ENCODE assay signal across 8 cellular contexts in the genomic region with DNA sequence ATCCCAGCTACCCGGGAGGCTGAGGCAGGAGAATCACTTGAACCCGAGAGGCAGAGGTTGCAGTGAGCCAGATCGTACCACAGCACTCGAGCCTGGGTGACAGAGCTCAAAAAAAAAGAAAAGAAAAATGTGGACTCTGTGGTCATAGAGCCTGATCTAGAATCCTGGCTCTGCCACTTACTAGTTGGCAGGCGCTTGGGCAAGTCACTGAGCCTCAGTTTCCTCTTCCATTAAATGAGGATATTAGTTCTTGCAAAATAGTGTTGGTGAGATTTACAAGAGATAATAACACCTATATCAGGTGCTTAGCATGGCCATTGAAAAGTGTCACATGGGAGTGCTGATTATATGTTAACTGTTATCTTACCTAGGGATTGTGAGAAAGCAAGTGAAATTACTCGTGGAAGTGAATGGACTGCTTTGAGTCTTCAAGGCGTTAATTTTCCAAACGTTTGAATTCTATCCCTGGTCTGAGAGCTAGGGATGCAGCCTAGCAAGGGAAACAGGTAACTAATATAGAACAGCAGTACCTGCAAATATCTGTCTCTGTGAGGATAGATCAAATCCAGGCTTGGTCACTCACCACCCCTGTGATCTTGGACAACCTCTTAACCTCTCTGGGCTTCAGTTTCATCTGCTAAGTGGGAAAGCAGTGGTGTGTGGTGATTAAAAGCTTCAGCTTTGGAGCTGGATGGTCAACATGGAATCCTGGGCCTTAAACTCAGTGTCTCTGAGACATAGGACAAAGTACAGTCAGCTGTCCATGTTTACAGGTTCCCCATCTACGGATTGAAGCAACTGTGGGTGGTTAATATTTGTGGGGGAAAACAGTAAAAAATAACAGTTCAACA. TPM values are rescaled to one million over a fixed set of nuclear protein-coding genes. Genes with fewer than 3 reads are reported as not detected.
A peak's percentile ranks its signal among the peaks of the same experiment; 100 is the strongest.
DNase-seq lines count a peak whose midpoint lies in the region; ATAC-seq, FAIRE-seq and TF ChIP-seq lines count a peak whose summit lies in the region.

No MANE protein-coding gene starts in this region.

- TF ChIP-seq EP300 in HepG2 (IDR thresholded peaks at IDR 0.05; ENCODE audit: low read depth in 2 of 2, low read length in 2 of 2) (peak in 1 of 2 experiments; percentile 50; a peak in 2 of 4 replicates), HepG2 (CRISPR knock-in tag; IDR thresholded peaks at IDR 0.05; ENCODE audit: borderline replicate concordance) (0 out of 2 replicates have a peak, but pooled peaks have one; percentile 13)

- H3K9me3 Mint-ChIP-seq in activated CD4-positive, alpha-beta T cell treated with anti-CD3 and anti-CD28 coated beads for 36 hours (ENCODE audit: low read depth): peaks cover 2% of the 10 kb centered on the region
- H3K9me3 Mint-ChIP-seq in activated T-helper 2 cell treated with anti-CD3 and anti-CD28 coated beads, Interferon-gamma antibody, Interleukin-2, Interleukin-4, amounts not matched to agents 10 μg/mL and 5 μg/mL and 100 μg/mL, durations not matched to agents 14 hours and 24 hours and 36 hours: peaks cover 4% of the 10 kb centered on the region

- peak; percentile 23 to 51; a peak in 1 of 4 replicates for TF ChIP-seq POLR2A in HepG2 (IDR thresholded peaks at IDR 0.05; ENCODE audit: insufficient read depth in 1 of 2, low read depth in 2 of 2, low read length in 2 of 2)

- H3K27ac Mint-ChIP-seq in activated CD4-positive, alpha-beta T cell treated with anti-CD3 and anti-CD28 coated beads for 36 hours: peak overlapping the region; percentile 95
- H3K27ac Mint-ChIP-seq in activated T-helper 2 cell treated with anti-CD3 and anti-CD28 coated beads, Interferon-gamma antibody, Interleukin-2, Interleukin-4, amounts not matched to agents 10 μg/mL and 5 μg/mL and 100 μg/mL, durations not matched to agents 14 hours and 24 hours and 36 hours: peak overlapping the region; percentile 98

- no TSS peak for BruUV-seq in HepG2 (replicated peaks; lab: Mats Ljungman, UMichigan)

- POLR2A ChIA-PET in activated CD4-positive, alpha-beta T cell treated with anti-CD3 and anti-CD28 coated beads for 36 hours (lab: Charles Lee): interaction anchor here (0.8 to 2.4 kb wide), 6 partner anchors 17 to 98 kb away, joined by 3 to 9 read pairs (median 5); a partner anchor contains a TSS
- POLR2A ChIA-PET in HepG2 (lab: Yijun Ruan, JAX): interaction anchor here (1.0 to 3.5 kb wide), 10 partner anchors 9 to 66 kb away, joined by 3 to 17 read pairs (median 8); a partner anchor contains a TSS

- H3K4me1 ChIP-seq in HepG2 (ENCODE audit: insufficient read depth, low read length): peaks cover 80% of the 10 kb centered on the region
- H3K4me1 ChIP-seq in thoracic aorta (ENCODE audit: control insufficient read depth in 1 of 2, low read depth in 2 of 2): peaks cover 0 to 20% of the 10 kb centered on the region in 2 donors

- no peaks in the 10 kb centered on the region for H4K20me1 ChIP-seq in HepG2 (ENCODE audit: insufficient read depth, low read length)

- intact Hi-C loops in activated CD4-positive, alpha-beta T cell treated with anti-CD3 and anti-CD28 coated beads for 36 hours (cut with DNase I, micrococcal nuclease): loop anchor here (2.0 to 5.0 kb wide), 5 partner anchors 15 to 138 kb away; no protein-coding TSS in a partner anchor
- intact Hi-C loops in activated T-helper 2 cell treated with anti-CD3 and anti-CD28 coated beads, Interferon-gamma antibody, Interleukin-2, Interleukin-4, amounts not matched to agents 10 μg/mL and 5 μg/mL and 100 μg/mL, durations not matched to agents 14 hours and 24 hours and 36 hours (cut with micrococcal nuclease): no loop called here
- intact Hi-C loops in HepG2 (cut with micrococcal nuclease; ENCODE audit: unreplicated experiment): loop anchor here (2.0 kb wide), 1 partner anchor 65 kb away; no protein-coding TSS in a partner anchor
- intact Hi-C loops in posterior vena cava (cut with DNase I): no loop called here

- no peak for TF ChIP-seq RAD21 in HepG2 (CRISPR knock-in tag; IDR thresholded peaks at IDR 0.05)

- H3K36me3 ChIP-seq in HepG2 (replicated peaks in 1 of 2; ENCODE audit: control insufficient read depth in 1 of 2, insufficient read depth in 2 of 2, low read length in 2 of 2) (no peaks in the 10 kb centered on the region), thoracic aorta (no peaks in the 10 kb centered on the region)

- H3K79me2 ChIP-seq in HepG2 (ENCODE audit: insufficient read depth, low read length): peaks cover 39% of the 10 kb centered on the region

- in situ Hi-C loops in HepG2 (cut with HindIII; ENCODE audit: extremely low pct_ligation_motif_present, low pct_unique_long_range_greater_than_20kb): loop anchor here (5.0 kb wide), 1 partner anchor 43 kb away; a partner anchor contains a TSS

- H3K4me2 ChIP-seq in HepG2 (ENCODE audit: low read depth, low read length): peak overlapping the region; percentile 80

- no peak for DNase-seq in activated CD4-positive, alpha-beta T cell treated with anti-CD3 and anti-CD28 coated beads for 36 hours
- DNase-seq in activated CD4-positive, alpha-beta T cell treated with anti-CD3 and anti-CD28 coated beads for 4 hours: no peak
- no peak for DNase-seq in activated T-helper 2 cell treated with anti-CD3 and anti-CD28 coated beads, Interferon-gamma antibody, Interleukin-2, Interleukin-4, amounts not matched to agents 10 μg/mL and 5 μg/mL and 100 μg/mL, durations not matched to agents 14 hours and 24 hours and 36 hours (ENCODE audit: low spot score)
- peak; percentile 70 for DNase-seq in HepG2 (ENCODE audit: low spot score)
- no peak for DNase-seq in thoracic aorta (ENCODE audit: low spot score)
- no peak for DNase-seq in globus pallidus (ENCODE audit: low spot score)
- DNase-seq in posterior vena cava (ENCODE audit: low spot score): no peak

- no peak overlapping the region for H2AFZ ChIP-seq in HepG2 (ENCODE audit: low read length)

- peaks cover 75% of the 10 kb centered on the region for H3K4me1 Mint-ChIP-seq in activated CD4-positive, alpha-beta T cell treated with anti-CD3 and anti-CD28 coated beads for 36 hours
- H3K4me1 Mint-ChIP-seq in activated T-helper 2 cell treated with anti-CD3 and anti-CD28 coated beads, Interferon-gamma antibody, Interleukin-2, Interleukin-4, amounts not matched to agents 10 μg/mL and 5 μg/mL and 100 μg/mL, durations not matched to agents 14 hours and 24 hours and 36 hours (ENCODE audit: low read depth): peaks cover 66% of the 10 kb centered on the region

- H3K27ac ChIP-seq in HepG2 (ENCODE audit: extremely low read length, insufficient read depth, low read length) (peak overlapping the region; percentile 79), thoracic aorta (no peak overlapping the region)

- H3K4me3 ChIP-seq in HepG2 (replicated peaks in 1 of 3; ENCODE audit: insufficient read depth in 1 of 3, low read depth in 2 of 3, low read length in 3 of 3) (peak overlapping the region; percentile 83 to 96 (median 94)), thoracic aorta (peak overlapping the region; percentile 99)

- peaks cover 30% of the 10 kb centered on the region for H3K36me3 Mint-ChIP-seq in activated CD4-positive, alpha-beta T cell treated with anti-CD3 and anti-CD28 coated beads for 36 hours (ENCODE audit: low read depth)
- peaks cover 56% of the 10 kb centered on the region for H3K36me3 Mint-ChIP-seq in activated T-helper 2 cell treated with anti-CD3 and anti-CD28 coated beads, Interferon-gamma antibody, Interleukin-2, Interleukin-4, amounts not matched to agents 10 μg/mL and 5 μg/mL and 100 μg/mL, durations not matched to agents 14 hours and 24 hours and 36 hours (ENCODE audit: low read depth)

- WGBS in HepG2 (ENCODE audit: low lambda C conversion rate): 17% methylated on average over 9 of the region's 9 CpGs

- H3K4me3 Mint-ChIP-seq in activated CD4-positive, alpha-beta T cell treated with anti-CD3 and anti-CD28 coated beads for 36 hours: peak overlapping the region; percentile 90
- H3K4me3 Mint-ChIP-seq in activated T-helper 2 cell treated with anti-CD3 and anti-CD28 coated beads, Interferon-gamma antibody, Interleukin-2, Interleukin-4, amounts not matched to agents 10 μg/mL and 5 μg/mL and 100 μg/mL, durations not matched to agents 14 hours and 24 hours and 36 hours (ENCODE audit: low read depth): peak overlapping the region; percentile 98

- no peak for ATAC-seq in activated CD4-positive, alpha-beta T cell treated with anti-CD3 and anti-CD28 coated beads for 36 hours
- ATAC-seq in HepG2 (no peak), thoracic aorta (ENCODE audit: insufficient number of reproducible peaks, low FRiP score, low read depth) (no peak), GM18498 (IDR thresholded peaks at IDR 0.05; ENCODE audit: unreplicated experiment) (no peak)

- peak overlapping the region; percentile 83 for H3K9ac ChIP-seq in HepG2 (ENCODE audit: insufficient read depth, low read depth, low read length)

- H3K9me3 ChIP-seq in HepG2 (ENCODE audit: low read length) (no peaks in the 10 kb centered on the region), thoracic aorta (no peaks in the 10 kb centered on the region)

- H3K27me3 Mint-ChIP-seq in activated CD4-positive, alpha-beta T cell treated with anti-CD3 and anti-CD28 coated beads for 36 hours: no peaks in the 10 kb centered on the region
- H3K27me3 Mint-ChIP-seq in activated T-helper 2 cell treated with anti-CD3 and anti-CD28 coated beads, Interferon-gamma antibody, Interleukin-2, Interleukin-4, amounts not matched to agents 10 μg/mL and 5 μg/mL and 100 μg/mL, durations not matched to agents 14 hours and 24 hours and 36 hours (ENCODE audit: low read depth): no peaks in the 10 kb centered on the region

- H3K27me3 ChIP-seq in HepG2 (ENCODE audit: control insufficient read depth in 1 of 2, insufficient read depth in 2 of 2, low read length in 2 of 2) (no peaks in the 10 kb centered on the region; a peak in 1 of 5 replicates), thoracic aorta (replicated peaks; ENCODE audit: insufficient read depth) (no peaks in the 10 kb centered on the region)

- FAIRE-seq in HepG2 (lab: Jason Lieb, UNC): peak; percentile 46

- CTCF ChIA-PET in activated CD4-positive, alpha-beta T cell treated with anti-CD3 and anti-CD28 coated beads for 36 hours (lab: Charles Lee): interaction anchor here (0.7 to 3.9 kb wide), 8 partner anchors 28 to 116 kb away, joined by 3 to 20 read pairs (median 4); no protein-coding TSS in a partner anchor
- CTCF ChIA-PET in HepG2 (lab: Yijun Ruan, JAX; ENCODE audit: low intra/inter-chr PET ratio, low total read pairs): no interaction called here

- TF ChIP-seq CTCF in HepG2 (CRISPR knock-in tag; IDR thresholded peaks at IDR 0.05) (no peak), thoracic aorta (IDR thresholded peaks at IDR 0.05) (no peak)

RNA-seq across cellular contexts. Expression of a gene that starts 1.0 kb away (rescaled TPM):
- 100 to 1,000 TPM; 110 to 127 TPM for total RNA-seq in activated CD4-positive, alpha-beta T cell treated with anti-CD3 and anti-CD28 coated beads for 36 hours
- total RNA-seq in activated T-helper 2 cell treated with anti-CD3 and anti-CD28 coated beads, Interferon-gamma antibody, Interleukin-2, Interleukin-4, amounts not matched to agents 10 μg/mL and 5 μg/mL and 100 μg/mL, durations not matched to agents 14 hours and 24 hours and 36 hours: 186 and 189 TPM in 2 replicates
- total RNA-seq in HepG2 (2016; rRNA removed; fragmentation: Illumina TruSeq; extraction: Trizol) (52.9 and 53.2 TPM in 2 replicates), thoracic aorta (10 to 100 TPM; 23.8 to 44.5 TPM), posterior vena cava (10 to 100 TPM; 45.3 to 52.0 TPM)
- total RNA-seq in HepG2 (2016; cell fraction: cytosol; rRNA removed; fragmentation: Illumina TruSeq; extraction: Trizol; ENCODE audit: low read depth): 17.2 and 19.5 TPM in 2 replicates
- 55.4 and 56.5 TPM in 2 replicates for total RNA-seq in HepG2 (2016; cell fraction: insoluble cytoplasmic fraction; rRNA removed; fragmentation: Illumina TruSeq; extraction: Trizol)
- 25.5 and 27.7 TPM in 2 replicates for total RNA-seq in HepG2 (2016; cell fraction: membrane; rRNA removed; fragmentation: Illumina TruSeq; extraction: Trizol)
- total RNA-seq in HepG2 (2016; cell fraction: nucleus; rRNA removed; fragmentation: Illumina TruSeq; extraction: Trizol): 28.0 and 30.5 TPM in 2 replicates
- 42.7 and 43.5 TPM in 2 replicates for polyA plus RNA-seq in HepG2 (2011; rRNA removed)
- 43.3 and 48.1 TPM in 2 replicates for polyA plus RNA-seq in HepG2 (2011; cell fraction: cytosol; rRNA removed)
- polyA plus RNA-seq in HepG2 (2011; cell fraction: nucleus; rRNA removed): 9.6 and 20.1 TPM in 2 replicates
- 63.6 and 69.8 TPM in 2 replicates for polyA plus RNA-seq in HepG2 (2012)
- 16.5 and 23.5 TPM in 2 replicates for polyA plus RNA-seq in HepG2 (2016; cell fraction: cytosol; fragmentation: Illumina TruSeq; extraction: Trizol; ENCODE audit: low read depth)
- polyA plus RNA-seq in HepG2 (2016; cell fraction: insoluble cytoplasmic fraction; fragmentation: Illumina TruSeq; extraction: Trizol; ENCODE audit: low read depth): 55.4 and 59.8 TPM in 2 replicates
- polyA plus RNA-seq in HepG2 (2016; cell fraction: membrane; fragmentation: Illumina TruSeq; extraction: Trizol; ENCODE audit: low read depth): 23.1 and 25.4 TPM in 2 replicates
- 58.1 and 59.0 TPM in 2 replicates for polyA plus RNA-seq in HepG2 (2016; cell fraction: nucleus; fragmentation: Illumina TruSeq; extraction: Trizol; ENCODE audit: insufficient read depth, low read depth)
- 68.2 and 105 TPM in 2 replicates for polyA minus RNA-seq in HepG2 (2011; rRNA and poly(A)+ RNA removed; ENCODE audit: low replicate concordance)
- 19.2 and 19.6 TPM in 2 replicates for polyA minus RNA-seq in HepG2 (2011; cell fraction: cytosol; rRNA and poly(A)+ RNA removed)
- 12.1 and 29.7 TPM in 2 replicates for polyA minus RNA-seq in HepG2 (2011; cell fraction: nucleus; rRNA and poly(A)+ RNA removed)

RNA-seq across cellular contexts. Expression of a gene that starts 44.2 kb away (rescaled TPM):
- 100 to 1,000 TPM; 185 to 229 TPM for total RNA-seq in activated CD4-positive, alpha-beta T cell treated with anti-CD3 and anti-CD28 coated beads for 36 hours
- total RNA-seq in activated T-helper 2 cell treated with anti-CD3 and anti-CD28 coated beads, Interferon-gamma antibody, Interleukin-2, Interleukin-4, amounts not matched to agents 10 μg/mL and 5 μg/mL and 100 μg/mL, durations not matched to agents 14 hours and 24 hours and 36 hours: 434 and 437 TPM in 2 replicates
- total RNA-seq in HepG2 (2016; rRNA removed; fragmentation: Illumina TruSeq; extraction: Trizol) (7.6 and 15.9 TPM in 2 replicates), thoracic aorta (100 to 1,000 TPM in 1 of 2 donors, 10 to 100 TPM in 1; 46.2 to 148 TPM), posterior vena cava (100 to 1,000 TPM in 1 of 2 donors, 10 to 100 TPM in 1; 99.2 to 112 TPM)
- 8.0 and 9.2 TPM in 2 replicates for total RNA-seq in HepG2 (2016; cell fraction: cytosol; rRNA removed; fragmentation: Illumina TruSeq; extraction: Trizol; ENCODE audit: low read depth)
- 6.9 and 15.8 TPM in 2 replicates for total RNA-seq in HepG2 (2016; cell fraction: insoluble cytoplasmic fraction; rRNA removed; fragmentation: Illumina TruSeq; extraction: Trizol)
- 9.4 and 9.6 TPM in 2 replicates for total RNA-seq in HepG2 (2016; cell fraction: membrane; rRNA removed; fragmentation: Illumina TruSeq; extraction: Trizol)
- total RNA-seq in HepG2 (2016; cell fraction: nucleus; rRNA removed; fragmentation: Illumina TruSeq; extraction: Trizol): 16.4 and 21.4 TPM in 2 replicates
- polyA plus RNA-seq in HepG2 (2011; rRNA removed): 49.6 and 60.7 TPM in 2 replicates
- polyA plus RNA-seq in HepG2 (2011; cell fraction: cytosol; rRNA removed): 30.7 and 32.4 TPM in 2 replicates
- polyA plus RNA-seq in HepG2 (2011; cell fraction: nucleus; rRNA removed): 61.1 and 65.1 TPM in 2 replicates
- 13.9 and 22.1 TPM in 2 replicates for polyA plus RNA-seq in HepG2 (2012)
- polyA plus RNA-seq in HepG2 (2016; cell fraction: cytosol; fragmentation: Illumina TruSeq; extraction: Trizol; ENCODE audit: low read depth): 1.4 and 1.8 TPM in 2 replicates
- 6.0 and 8.1 TPM in 2 replicates for polyA plus RNA-seq in HepG2 (2016; cell fraction: insoluble cytoplasmic fraction; fragmentation: Illumina TruSeq; extraction: Trizol; ENCODE audit: low read depth)
- polyA plus RNA-seq in HepG2 (2016; cell fraction: membrane; fragmentation: Illumina TruSeq; extraction: Trizol; ENCODE audit: low read depth): 3.4 and 3.5 TPM in 2 replicates
- 38.0 and 39.0 TPM in 2 replicates for polyA plus RNA-seq in HepG2 (2016; cell fraction: nucleus; fragmentation: Illumina TruSeq; extraction: Trizol; ENCODE audit: insufficient read depth, low read depth)
- polyA minus RNA-seq in HepG2 (2011; rRNA and poly(A)+ RNA removed; ENCODE audit: low replicate concordance): 54.4 and 98.2 TPM in 2 replicates
- 19.2 and 23.0 TPM in 2 replicates for polyA minus RNA-seq in HepG2 (2011; cell fraction: cytosol; rRNA and poly(A)+ RNA removed)
- 30.3 and 37.8 TPM in 2 replicates for polyA minus RNA-seq in HepG2 (2011; cell fraction: nucleus; rRNA and poly(A)+ RNA removed)

Comparison
In these comparisons a context has a peak if more than half of its experiments do, and no peak if none do; other contexts are left out.
1. intact Hi-C loops: an anchor here in activated CD4-positive, alpha-beta T cell treated with anti-CD3 and anti-CD28 coated beads for 36 hours (2.0 to 5.0 kb wide) and HepG2 (2.0 kb wide); none called in activated T-helper 2 cell treated with anti-CD3 and anti-CD28 coated beads, Interferon-gamma antibody, Interleukin-2, Interleukin-4, amounts not matched to agents 10 μg/mL and 5 μg/mL and 100 μg/mL, durations not matched to agents 14 hours and 24 hours and 36 hours and posterior vena cava.